Comparison of ENCODE assay signal across 8 cellular contexts in the genomic region with DNA sequence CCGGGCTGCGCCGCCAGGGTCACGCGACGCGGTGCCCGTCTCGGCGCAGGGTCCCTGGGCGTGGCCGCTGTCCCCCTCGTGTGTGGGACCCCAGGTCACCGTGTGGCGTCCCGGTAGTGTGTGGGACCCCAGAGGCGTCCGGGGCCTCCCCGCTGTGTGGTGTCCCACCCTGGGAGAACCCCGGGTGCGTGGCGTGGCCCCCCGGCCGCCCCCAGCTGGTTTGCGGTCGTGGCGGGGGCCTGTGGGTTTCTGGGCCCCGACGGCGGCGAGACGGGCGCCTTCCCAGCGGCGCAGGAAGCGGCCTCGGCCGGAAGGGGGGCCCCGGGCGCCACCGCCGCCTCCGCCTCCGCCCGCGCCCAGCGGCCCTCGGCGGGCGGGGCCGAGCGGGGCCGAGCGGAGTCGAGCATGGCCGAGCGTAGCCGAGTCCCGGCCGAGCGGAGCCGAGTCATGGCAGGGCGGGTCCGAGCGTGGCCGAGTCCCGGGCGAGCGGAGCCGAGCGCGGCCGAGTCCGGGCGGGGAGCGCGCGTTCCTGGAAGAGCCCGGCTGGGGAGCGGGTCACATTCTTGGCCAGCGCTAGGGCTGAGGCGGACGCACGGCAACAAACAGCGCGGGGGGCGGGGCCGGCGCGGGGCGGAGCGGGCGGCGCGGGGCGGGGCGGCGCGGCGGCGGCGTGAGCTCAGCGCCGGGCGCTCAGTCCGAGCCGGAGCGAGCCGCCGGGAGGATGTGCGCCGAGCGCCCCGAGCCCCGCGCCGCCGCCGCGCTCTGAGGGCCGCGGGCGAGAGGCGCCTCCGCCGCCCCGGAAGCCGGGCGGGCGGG. TPM values are rescaled to one million over a fixed set of nuclear protein-coding genes. Genes with fewer than 3 reads are reported as not detected.
A peak's percentile ranks its signal among the peaks of the same experiment; 100 is the strongest.
DNase-seq lines count a peak whose midpoint lies in the region; ATAC-seq and TF ChIP-seq lines count a peak whose summit lies in the region.

No MANE protein-coding gene starts in this region.

- in situ Hi-C loops in T47D (cut with HindIII; ENCODE audit: low pct_unique_long_range_greater_than_20kb, low sequenced_read_pairs): no loop called here

- H3K27ac ChIP-seq in VCaP (peak overlapping the region; percentile 99), iPS-20b (ENCODE audit: low read length) (no peak overlapping the region), skeletal muscle tissue (ENCODE audit: low read depth, low read length) (peak overlapping the region; percentile 92)

- CTCF ChIA-PET in AG04449 (lab: Yijun Ruan, JAX): interaction anchor here (2.1 to 6.8 kb wide), 3 partner anchors 32 to 153 kb away, joined by 11 to 52 read pairs (median 41); partner anchors contain the start of gene FAAP20

- DNase-seq in AG04449 (ENCODE audit: low read depth, low spot score) (no peak), NCI-H2171 (lab: John Stamatoyannopoulos, UW) (peak; percentile 97), T47D (ENCODE audit: low read depth in 1 of 2, low spot score in 1 of 2) (peak; percentile 96 to 98)

- H3K9me3 ChIP-seq in iPS-20b (ENCODE audit: insufficient read depth, low read depth, low read length): no peaks in the 10 kb centered on the region
- no peaks in the 10 kb centered on the region for H3K9me3 ChIP-seq in skeletal muscle tissue (ENCODE audit: control insufficient read depth in 3 of 3, low read length in 3 of 3)

- TF ChIP-seq CTCF in AG04449 (IDR thresholded peaks at IDR 0.05; ENCODE audit: insufficient read depth, low read length, missing control alignments): no peak
- peak; percentile 11; the same call in 1 of the 2 replicates for TF ChIP-seq CTCF in VCaP (conservative IDR thresholded peaks at IDR 0.05)

- H3K4me1 ChIP-seq in iPS-20b (ENCODE audit: insufficient read depth, low read length) (peaks cover 3% of the 10 kb centered on the region; the same call in 1 of the 2 replicates), skeletal muscle tissue (ENCODE audit: control insufficient read depth in 3 of 3, insufficient read depth in 3 of 3, low read length in 3 of 3) (peaks cover 35 to 41% (median 40%) of the 10 kb centered on the region in 3 donors)

- POLR2A ChIA-PET in AG04449 (lab: Yijun Ruan, JAX): interaction anchor here (0.5 to 1.9 kb wide), 22 partner anchors 8 to 164 kb away, joined by 3 to 9 read pairs (median 4); partner anchors contain the start of genes FAAP20, MORN1 and RER1

- H3K36me3 ChIP-seq in iPS-20b (ENCODE audit: insufficient read depth, low read depth, low read length) (no peaks in the 10 kb centered on the region), skeletal muscle tissue (ENCODE audit: control insufficient read depth in 3 of 3, insufficient read depth in 3 of 3, low read length in 3 of 3) (no peaks in the 10 kb centered on the region)

- peak overlapping the region; percentile 75; the same call in 1 of the 2 replicates for H3K9ac ChIP-seq in iPS-20b (ENCODE audit: low read depth, low read length)
- peak overlapping the region; percentile 94 to 97 (median 96) for H3K9ac ChIP-seq in skeletal muscle tissue (ENCODE audit: low read depth in 1 of 3, low read length in 3 of 3)

- H3K4me3 ChIP-seq in AG04449 (ENCODE audit: low read depth, low read length) (peak overlapping the region; percentile 83), iPS-20b (ENCODE audit: low read length) (peak overlapping the region; percentile 66; the same call in 1 of the 2 replicates), skeletal muscle tissue (ENCODE audit: low read length in 3 of 3) (peak overlapping the region; percentile 62 to 87 (median 81))

- peak; percentile 55 for ATAC-seq in GM18870 (IDR thresholded peaks at IDR 0.05; ENCODE audit: unreplicated experiment)
- peak; percentile 87 for ATAC-seq in HG03103 (IDR thresholded peaks at IDR 0.05; ENCODE audit: low read depth, unreplicated experiment)

- peaks cover 8% of the 10 kb centered on the region; the same call in 1 of the 2 replicates for H3K27me3 ChIP-seq in iPS-20b (ENCODE audit: insufficient read depth, low read length)
- no peaks in the 10 kb centered on the region for H3K27me3 ChIP-seq in skeletal muscle tissue (ENCODE audit: control insufficient read depth in 3 of 3, insufficient read depth in 3 of 3, low read length in 3 of 3)

RNA-seq across cellular contexts. Expression of gene SKI, which starts 0.6 kb away (rescaled TPM):
- total RNA-seq in skeletal muscle tissue: 19.3 TPM

RNA-seq across cellular contexts. Expression of gene FAAP20, which starts 33.0 kb away (rescaled TPM):
- 13.0 TPM for total RNA-seq in skeletal muscle tissue
